Comparison of ENCODE assay signal across 1 cellular context in the genomic region with DNA sequence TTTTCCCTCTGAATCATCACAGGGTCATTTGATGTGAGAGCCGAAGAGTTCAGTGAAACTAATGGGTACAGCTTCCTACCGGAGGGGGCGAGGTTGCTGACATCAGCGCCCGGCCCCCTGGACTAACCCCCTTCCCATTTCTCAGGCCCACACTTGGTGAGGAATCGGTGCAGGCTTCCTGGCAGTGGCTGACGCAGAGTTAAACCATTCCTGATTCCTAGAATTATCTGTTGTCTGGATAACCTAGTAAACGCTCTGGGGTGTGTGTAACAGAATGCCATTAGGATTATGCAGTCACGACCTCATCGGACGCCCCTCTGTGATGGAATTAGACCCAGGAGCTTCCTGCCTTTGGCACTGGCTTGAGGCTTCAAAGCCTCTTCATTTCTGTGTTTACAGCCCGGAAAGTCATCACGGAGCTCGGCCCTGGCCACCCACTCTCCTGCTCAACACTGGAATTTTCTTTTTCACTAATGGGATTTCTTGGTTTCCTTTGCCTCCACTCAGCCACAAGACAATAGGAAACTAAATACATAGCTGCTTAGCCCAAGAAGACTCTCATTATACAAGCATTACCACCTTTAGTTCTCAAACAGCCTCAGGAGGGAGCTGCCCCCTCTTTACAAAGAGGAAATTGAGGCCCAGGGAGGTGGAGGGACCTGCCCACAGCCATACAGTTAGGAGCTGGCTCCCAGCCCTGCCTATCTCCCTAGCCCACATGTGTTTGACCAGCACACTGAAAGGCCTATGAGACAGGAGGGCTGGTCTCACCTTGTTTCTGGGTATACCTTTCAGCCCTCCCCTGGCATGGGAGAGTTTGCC.
TF ChIP-seq lines count a peak whose summit lies in the region.

No MANE protein-coding gene starts in this region.

TF ChIP-seq in K562, 482 proteins besides CTCF, POLR2A, EP300 and RAD21 (continued from another document):
- TF ChIP-seq, protein P1, sequence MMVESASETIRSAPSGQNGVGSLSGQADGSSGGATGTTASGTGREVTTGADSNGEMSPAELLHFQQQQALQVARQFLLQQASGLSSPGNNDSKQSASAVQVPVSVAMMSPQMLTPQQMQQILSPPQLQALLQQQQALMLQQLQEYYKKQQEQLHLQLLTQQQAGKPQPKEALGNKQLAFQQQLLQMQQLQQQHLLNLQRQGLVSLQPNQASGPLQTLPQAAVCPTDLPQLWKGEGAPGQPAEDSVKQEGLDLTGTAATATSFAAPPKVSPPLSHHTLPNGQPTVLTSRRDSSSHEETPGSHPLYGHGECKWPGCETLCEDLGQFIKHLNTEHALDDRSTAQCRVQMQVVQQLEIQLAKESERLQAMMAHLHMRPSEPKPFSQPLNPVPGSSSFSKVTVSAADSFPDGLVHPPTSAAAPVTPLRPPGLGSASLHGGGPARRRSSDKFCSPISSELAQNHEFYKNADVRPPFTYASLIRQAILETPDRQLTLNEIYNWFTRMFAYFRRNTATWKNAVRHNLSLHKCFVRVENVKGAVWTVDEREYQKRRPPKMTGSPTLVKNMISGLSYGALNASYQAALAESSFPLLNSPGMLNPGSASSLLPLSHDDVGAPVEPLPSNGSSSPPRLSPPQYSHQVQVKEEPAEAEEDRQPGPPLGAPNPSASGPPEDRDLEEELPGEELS (CRISPR knock-in tag; IDR thresholded peaks at IDR 0.05; ENCODE audit: borderline replicate concordance) = no peak
- TF ChIP-seq, protein P2, sequence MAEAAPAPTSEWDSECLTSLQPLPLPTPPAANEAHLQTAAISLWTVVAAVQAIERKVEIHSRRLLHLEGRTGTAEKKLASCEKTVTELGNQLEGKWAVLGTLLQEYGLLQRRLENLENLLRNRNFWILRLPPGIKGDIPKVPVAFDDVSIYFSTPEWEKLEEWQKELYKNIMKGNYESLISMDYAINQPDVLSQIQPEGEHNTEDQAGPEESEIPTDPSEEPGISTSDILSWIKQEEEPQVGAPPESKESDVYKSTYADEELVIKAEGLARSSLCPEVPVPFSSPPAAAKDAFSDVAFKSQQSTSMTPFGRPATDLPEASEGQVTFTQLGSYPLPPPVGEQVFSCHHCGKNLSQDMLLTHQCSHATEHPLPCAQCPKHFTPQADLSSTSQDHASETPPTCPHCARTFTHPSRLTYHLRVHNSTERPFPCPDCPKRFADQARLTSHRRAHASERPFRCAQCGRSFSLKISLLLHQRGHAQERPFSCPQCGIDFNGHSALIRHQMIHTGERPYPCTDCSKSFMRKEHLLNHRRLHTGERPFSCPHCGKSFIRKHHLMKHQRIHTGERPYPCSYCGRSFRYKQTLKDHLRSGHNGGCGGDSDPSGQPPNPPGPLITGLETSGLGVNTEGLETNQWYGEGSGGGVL (CRISPR knock-in tag; IDR thresholded peaks at IDR 0.05) = no peak
- TF ChIP-seq ZSCAN32 (CRISPR knock-in tag; IDR thresholded peaks at IDR 0.05) = no peak
- TF ChIP-seq ARHGAP35 (IDR thresholded peaks at IDR 0.05; ENCODE audit: partially characterized antibody) = no peak
- no peak for TF ChIP-seq SMARCC2 (IDR thresholded peaks at IDR 0.05; ENCODE audit: low read depth)
- no peak for TF ChIP-seq STAT5A (IDR thresholded peaks at IDR 0.05; ENCODE audit: borderline replicate concordance, low read length)
- TF ChIP-seq ZNF124 (CRISPR knock-in tag; IDR thresholded peaks at IDR 0.05) = no peak
